24 cellular contexts compared by ENCODE assay signal in the genomic region with DNA sequence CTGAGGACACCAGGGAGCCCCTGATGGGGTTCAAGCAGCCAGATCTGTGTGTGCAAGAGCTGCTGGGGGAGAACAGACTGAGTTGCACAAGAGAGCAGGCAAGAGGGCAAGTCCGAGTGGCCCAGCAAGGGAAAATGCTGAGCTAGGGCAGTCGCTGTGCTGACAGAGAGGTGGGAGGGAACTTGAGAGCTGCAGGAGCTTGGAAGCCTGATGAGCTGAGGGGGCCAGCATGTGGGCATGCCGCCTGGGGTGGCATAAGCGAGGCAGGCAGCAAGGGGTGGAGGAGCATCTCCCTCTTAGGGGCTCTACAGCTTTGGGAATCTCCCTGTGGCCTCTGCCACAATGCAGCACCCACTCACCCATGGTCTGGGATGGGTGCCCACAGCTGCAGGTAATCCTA. TPM values are rescaled to one million over a fixed set of nuclear protein-coding genes. Genes with fewer than 3 reads are reported as not detected.
"Had no signal": no experiment of that assay in that cellular context is flagged by ENCODE, and none has a peak within 500 bp of the region (broad histone marks: within the 10 kb centered on the region; RNA-seq: fewer than 3 reads in every experiment).

No MANE protein-coding gene starts in this region.

- H3K9me3 Mint-ChIP-seq: activated CD4-positive, alpha-beta T cell treated with anti-CD3 and anti-CD28 coated beads, Interleukin-2, amount 10 ng/mL, durations not matched to agents 7 days and 5 days; activated CD8-positive, alpha-beta T cell treated with anti-CD3 and anti-CD28 coated beads for 36 hours; activated naive CD4-positive, alpha-beta T cell treated with anti-CD3 and anti-CD28 coated beads, Interleukin-2, amount 10 ng/mL, durations not matched to agents 7 days and 5 days; activated naive CD8-positive, alpha-beta T cell treated with anti-CD3 and anti-CD28 coated beads, Interleukin-2, amount 50 U/mL, for 24 hours; dendritic cell treated with granulocyte-macrophage colony-stimulating factor and Interleukin-4, amounts not matched to agents 40 ng/mL and 50 ng/mL, for 4 days; memory B cell had no signal

- H3K4me3 Mint-ChIP-seq: activated CD4-positive, alpha-beta T cell treated with anti-CD3 and anti-CD28 coated beads, Interleukin-2, amount 10 ng/mL, durations not matched to agents 7 days and 5 days; activated CD8-positive, alpha-beta memory T cell treated with anti-CD3 and anti-CD28 coated beads, Interleukin-2, amount 10 ng/mL, durations not matched to agents 7 days and 5 days; activated CD8-positive, alpha-beta T cell treated with anti-CD3 and anti-CD28 coated beads for 36 hours; activated naive CD4-positive, alpha-beta T cell treated with anti-CD3 and anti-CD28 coated beads, Interleukin-2, amount 10 ng/mL, durations not matched to agents 7 days and 5 days; activated naive CD8-positive, alpha-beta T cell treated with anti-CD3 and anti-CD28 coated beads, Interleukin-2, amount 50 U/mL, for 24 hours; dendritic cell treated with granulocyte-macrophage colony-stimulating factor and Interleukin-4, amounts not matched to agents 40 ng/mL and 50 ng/mL, for 4 days; memory B cell had no signal

- ATAC-seq: activated CD8-positive, alpha-beta memory T cell treated with anti-CD3 and anti-CD28 coated beads, Interleukin-2, amount 10 ng/mL, durations not matched to agents 7 days and 5 days; activated CD8-positive, alpha-beta T cell treated with anti-CD3 and anti-CD28 coated beads for 36 hours; activated naive CD8-positive, alpha-beta T cell treated with anti-CD3 and anti-CD28 coated beads, Interleukin-2, amount 50 U/mL, for 24 hours; body of pancreas; heart right ventricle; psoas muscle; stimulated activated naive CD8-positive, alpha-beta T cell treated with anti-CD3 and anti-CD28 coated beads, Interleukin-15, Interleukin-2, amounts not matched to agents 100 U/mL and 50 U/mL, for 24 hours had no signal

- DNase-seq: activated CD4-positive, alpha-beta T cell treated with anti-CD3 and anti-CD28 coated beads, Interleukin-2, amount 10 ng/mL, durations not matched to agents 7 days and 5 days; activated CD4-positive, CD25-positive, alpha-beta regulatory T cell treated with anti-CD3 and anti-CD28 coated beads, Interleukin-2, amount 50 U/mL, for 72 hours; activated CD8-positive, alpha-beta memory T cell treated with anti-CD3 and anti-CD28 coated beads, Interleukin-2, amount 10 ng/mL, durations not matched to agents 7 days and 5 days; activated CD8-positive, alpha-beta T cell treated with anti-CD3 and anti-CD28 coated beads for 36 hours; activated effector memory CD4-positive, alpha-beta T cell treated with anti-CD3 and anti-CD28 coated beads, Interleukin-2, amount 50 U/mL, for 16 hours; activated naive CD4-positive, alpha-beta T cell treated with anti-CD3 and anti-CD28 coated beads, Interleukin-2, amount 10 ng/mL, durations not matched to agents 7 days and 5 days; activated naive CD8-positive, alpha-beta T cell treated with anti-CD3 and anti-CD28 coated beads, Interleukin-2, amount 50 U/mL, for 24 hours; activated T-cell treated with anti-CD3 and anti-CD28 coated beads for 4 hours; body of pancreas; effector CD4-positive, alpha-beta T cell; foreskin fibroblast; heart right ventricle; stimulated activated CD4-positive, alpha-beta T cell treated with anti-CD3 and anti-CD28 coated beads, Interleukin-12 subunit alpha, Interleukin-12 subunit beta, amount 100 ng/mL, for 4 hours; stimulated activated CD4-positive, alpha-beta T cell treated with anti-CD3 and anti-CD28 coated beads, Interleukin-4, amount 100 ng/mL, for 4 hours; stimulated activated naive CD8-positive, alpha-beta T cell treated with anti-CD3 and anti-CD28 coated beads, Interleukin-15, Interleukin-2, amounts not matched to agents 100 U/mL and 50 U/mL, for 24 hours; WERI-Rb-1 had no signal

- H3K36me3 ChIP-seq: heart right ventricle, neutrophil, ovary, right atrium auricular region, tibial nerve, WERI-Rb-1 had no signal

- H3K36me3 Mint-ChIP-seq: activated CD8-positive, alpha-beta memory T cell treated with anti-CD3 and anti-CD28 coated beads, Interleukin-2, amount 10 ng/mL, durations not matched to agents 7 days and 5 days; activated naive CD4-positive, alpha-beta T cell treated with anti-CD3 and anti-CD28 coated beads, Interleukin-2, amount 10 ng/mL, durations not matched to agents 7 days and 5 days; memory B cell had no signal

- H3K27ac ChIP-seq: body of pancreas, heart right ventricle, neutrophil, ovary, psoas muscle, right atrium auricular region, tibial nerve, WERI-Rb-1 had no signal

- H3K4me3 ChIP-seq: body of pancreas, heart right ventricle, ovary, psoas muscle, right atrium auricular region, tibial nerve had no signal

- H3K27ac Mint-ChIP-seq: activated CD4-positive, alpha-beta T cell treated with anti-CD3 and anti-CD28 coated beads, Interleukin-2, amount 10 ng/mL, durations not matched to agents 7 days and 5 days; activated CD8-positive, alpha-beta memory T cell treated with anti-CD3 and anti-CD28 coated beads, Interleukin-2, amount 10 ng/mL, durations not matched to agents 7 days and 5 days; activated CD8-positive, alpha-beta T cell treated with anti-CD3 and anti-CD28 coated beads for 36 hours; activated naive CD4-positive, alpha-beta T cell treated with anti-CD3 and anti-CD28 coated beads, Interleukin-2, amount 10 ng/mL, durations not matched to agents 7 days and 5 days; activated naive CD8-positive, alpha-beta T cell treated with anti-CD3 and anti-CD28 coated beads, Interleukin-2, amount 50 U/mL, for 24 hours; dendritic cell treated with granulocyte-macrophage colony-stimulating factor and Interleukin-4, amounts not matched to agents 40 ng/mL and 50 ng/mL, for 4 days; memory B cell had no signal

- H3K27me3 ChIP-seq: body of pancreas, ovary, right atrium auricular region had no signal

- H3K9me3 ChIP-seq: body of pancreas, heart right ventricle, neutrophil, ovary, psoas muscle, right atrium auricular region, tibial nerve had no signal

RNA-seq across cellular contexts. Expression of a gene that starts 4.7 kb away (rescaled TPM):
- total RNA-seq: activated CD4-positive, alpha-beta T cell treated with anti-CD3 and anti-CD28 coated beads, Interleukin-2, amount 10 ng/mL, durations not matched to agents 7 days and 5 days; activated CD8-positive, alpha-beta memory T cell treated with anti-CD3 and anti-CD28 coated beads, Interleukin-2, amount 10 ng/mL, durations not matched to agents 7 days and 5 days; activated CD8-positive, alpha-beta T cell treated with anti-CD3 and anti-CD28 coated beads for 36 hours; T-helper 2 cell treated with Interferon-gamma antibody and Interleukin-4, amounts not matched to agents 100 ng/mL and 5 ng/mL, for 36 hours had no signal
